1 cellular context compared by ENCODE assay signal in genomic region chr20:63359937-63360849, GRCh38.
TF ChIP-seq lines count a peak whose summit lies in the region.

No MANE protein-coding gene starts in this region.

TF ChIP-seq in neural cell, 6 proteins besides CTCF, POLR2A, EP300 and RAD21 (continued from another document):
- TF ChIP-seq SMC3 (conservative IDR thresholded peaks at IDR 0.05; ENCODE audit: poor library complexity) (no peak), TAF1 (IDR thresholded peaks at IDR 0.05; ENCODE audit: low read depth) (no peak), EZH2 (IDR thresholded peaks at IDR 0.05; ENCODE audit: borderline replicate concordance, insufficient read depth, low read length, poor library complexity, severe bottlenecking) (no peak), POLR2AphosphoS5 (IDR thresholded peaks at IDR 0.05) (no peak), MXI1 (conservative IDR thresholded peaks at IDR 0.05; ENCODE audit: poor library complexity, severe bottlenecking) (no peak)
